ENCODE assay signal across 15 cellular contexts in genomic region chr17:17742133-17742621, GRCh38.
A peak's percentile ranks its signal among the peaks of the same experiment; 100 is the strongest.
DNase-seq lines count a peak whose midpoint lies in the region; ATAC-seq, FAIRE-seq and TF ChIP-seq lines count a peak whose summit lies in the region.
"Had no signal": no experiment of that assay in that cellular context is flagged by ENCODE, and none has a peak within 500 bp of the region (broad histone marks: within the 10 kb centered on the region; RNA-seq: fewer than 3 reads in every experiment).

No MANE protein-coding gene starts in this region.

- WGBS in HepG2 (ENCODE audit: low lambda C conversion rate), result 77% methylated on average over 4 of the region's 5 CpGs
- 55% methylated on average over 5 of the region's 5 CpGs for WGBS in right lobe of liver (ENCODE audit: insufficient coverage, low coverage, low lambda C conversion rate, missing lambda C conversion rate)

- H3K4me3 ChIP-seq in HepG2 (replicated peaks in 1 of 3; ENCODE audit: insufficient read depth in 1 of 3, low read depth in 2 of 3, low read length in 3 of 3) (no peak overlapping the region), right lobe of liver (no peak overlapping the region), neural cell (ENCODE audit: low read length) (peak overlapping the region; percentile 57)
- H3K4me3 ChIP-seq: heart right ventricle, lung, thoracic aorta had no signal

- no peak for FAIRE-seq in HepG2 (lab: Jason Lieb, UNC)
- FAIRE-seq: TTC549 had no signal

- intact Hi-C loops in HepG2 (cut with micrococcal nuclease; ENCODE audit: unreplicated experiment), result no loop called here
- intact Hi-C loops in right lobe of liver (cut with DNase I), result no loop called here

- TF ChIP-seq RAD21 in HepG2 (CRISPR knock-in tag; IDR thresholded peaks at IDR 0.05), result no peak
- no peak for TF ChIP-seq RAD21 in neural cell (conservative IDR thresholded peaks at IDR 0.05)

- no peak for TF ChIP-seq EP300 in HepG2 (IDR thresholded peaks at IDR 0.05; ENCODE audit: low read depth in 2 of 2, low read length in 2 of 2)
- TF ChIP-seq EP300 in HepG2 (CRISPR knock-in tag; IDR thresholded peaks at IDR 0.05; ENCODE audit: borderline replicate concordance), result no peak
- TF ChIP-seq EP300 in neural cell (conservative IDR thresholded peaks at IDR 0.05; ENCODE audit: poor library complexity, severe bottlenecking), result no peak

- no peaks in the 10 kb centered on the region for H3K9me3 ChIP-seq in HepG2 (ENCODE audit: low read length)
- no peaks in the 10 kb centered on the region for H3K9me3 ChIP-seq in right lobe of liver
- H3K9me3 ChIP-seq in neural cell (ENCODE audit: low read length), result no peaks in the 10 kb centered on the region
- H3K9me3 ChIP-seq: heart right ventricle, thoracic aorta had no signal

- TF ChIP-seq CTCF in HepG2 (CRISPR knock-in tag; IDR thresholded peaks at IDR 0.05) (no peak), right lobe of liver (IDR thresholded peaks at IDR 0.05) (no peak), neural cell (IDR thresholded peaks at IDR 0.05; ENCODE audit: poor library complexity, severe bottlenecking) (no peak)

- H3K79me2 ChIP-seq in HepG2 (ENCODE audit: insufficient read depth, low read length) (peaks cover 13% of the 10 kb centered on the region), neural cell (replicated peaks; ENCODE audit: insufficient read depth, low read length) (peaks cover 90% of the 10 kb centered on the region)

- H3F3A ChIP-seq in neural cell (ENCODE audit: insufficient read depth, low read length, poor library complexity, severe bottlenecking), result no peaks in the 10 kb centered on the region

- H2AFZ ChIP-seq in HepG2 (ENCODE audit: low read length) (no peak overlapping the region), neural cell (ENCODE audit: low read depth, low read length) (no peak overlapping the region)

- no peak overlapping the region for H3K9ac ChIP-seq in HepG2 (ENCODE audit: insufficient read depth, low read depth, low read length)
- peak overlapping the region; percentile 73 for H3K9ac ChIP-seq in neural cell (ENCODE audit: low read length)

- peaks cover 1 to 7% of the 10 kb centered on the region in 2 experiments; a peak in 3 of 5 replicates for H3K36me3 ChIP-seq in HepG2 (replicated peaks in 1 of 2; ENCODE audit: control insufficient read depth in 1 of 2, insufficient read depth in 2 of 2, low read length in 2 of 2)
- H3K36me3 ChIP-seq in right lobe of liver, result no peaks in the 10 kb centered on the region
- H3K36me3 ChIP-seq in neural cell (ENCODE audit: insufficient read depth, low read length), result no peaks in the 10 kb centered on the region
- H3K36me3 ChIP-seq: heart right ventricle, thoracic aorta had no signal

- DNase-seq in HepG2 (ENCODE audit: low spot score) (no peak), right lobe of liver (no peak), epithelial cell of prostate (ENCODE audit: low read depth, low spot score) (no peak), GDM1 (lab: John Stamatoyannopoulos, UW) (no peak), NCI-H774 (lab: John Stamatoyannopoulos, UW) (no peak), HEK293T (ENCODE audit: extremely low spot score) (no peak)
- DNase-seq: 8988T, heart right ventricle, NCI-H1417 treated with DMSO at 0.1 percent for 48 hours, NCI-H69 had no signal

- no peaks in the 10 kb centered on the region for H3K9me2 ChIP-seq in neural cell (ENCODE audit: insufficient read depth, low read length)

- H3K4me1 ChIP-seq in HepG2 (ENCODE audit: insufficient read depth, low read length) (peaks cover 20% of the 10 kb centered on the region), right lobe of liver (peaks cover 0 to 10% (median 0%) of the 10 kb centered on the region in 4 donors)

- H3K27ac ChIP-seq in HepG2 (ENCODE audit: extremely low read length, insufficient read depth, low read length) (no peak overlapping the region), right lobe of liver (no peak overlapping the region), epithelial cell of prostate (peak overlapping the region; percentile 82), neural cell (ENCODE audit: low read length) (peak overlapping the region; percentile 90)
- H3K27ac ChIP-seq: thoracic aorta had no signal

- no peaks in the 10 kb centered on the region for H3K27me3 ChIP-seq in HepG2 (ENCODE audit: control insufficient read depth in 1 of 2, insufficient read depth in 2 of 2, low read length in 2 of 2)
- no peaks in the 10 kb centered on the region for H3K27me3 ChIP-seq in right lobe of liver
- H3K27me3 ChIP-seq in neural cell (ENCODE audit: insufficient read depth, low read depth, low read length), result no peaks in the 10 kb centered on the region
- H3K27me3 ChIP-seq: heart right ventricle had no signal

- TF ChIP-seq POLR2A in HepG2 (IDR thresholded peaks at IDR 0.05; ENCODE audit: insufficient read depth in 1 of 2, low read depth in 2 of 2, low read length in 2 of 2), result no peak
- TF ChIP-seq POLR2A in right lobe of liver (IDR thresholded peaks at IDR 0.05), result no peak

- no peak for ATAC-seq in HepG2
- no peak for ATAC-seq in right lobe of liver
- no peak for ATAC-seq in GM18873 (IDR thresholded peaks at IDR 0.05; ENCODE audit: low FRiP score, unreplicated experiment)

- peaks cover 21% of the 10 kb centered on the region; the same call in 1 of the 2 replicates for H4K20me1 ChIP-seq in HepG2 (ENCODE audit: insufficient read depth, low read length)
- peaks cover 12% of the 10 kb centered on the region for H4K20me1 ChIP-seq in neural cell (ENCODE audit: insufficient read depth)

- H3K4me2 ChIP-seq in HepG2 (ENCODE audit: low read depth, low read length), result no peak overlapping the region
- peak overlapping the region; percentile 76 for H3K4me2 ChIP-seq in neural cell (ENCODE audit: low read length)

- CTCF ChIA-PET in HepG2 (lab: Yijun Ruan, JAX; ENCODE audit: low intra/inter-chr PET ratio, low total read pairs), result no interaction called here
- CTCF ChIA-PET in HEK293T (lab: Yijun Ruan, JAX), result no interaction called here

- in situ Hi-C loops in HepG2 (cut with HindIII; ENCODE audit: extremely low pct_ligation_motif_present, low pct_unique_long_range_greater_than_20kb), result no loop called here

- BruUV-seq in HepG2 (replicated peaks; lab: Mats Ljungman, UMichigan), result TSS peak; percentile 14

- POLR2A ChIA-PET in HepG2 (lab: Yijun Ruan, JAX) (no interaction called here), HEK293T (lab: Yijun Ruan, JAX) (no interaction called here)

TF ChIP-seq in HepG2, 621 proteins besides CTCF, POLR2A, EP300 and RAD21:
- TF ChIP-seq FOXJ3 (CRISPR knock-in tag; IDR thresholded peaks at IDR 0.05; ENCODE audit: borderline replicate concordance), result no peak
- peak; percentile 70; the same call in 1 of the 2 replicates for TF ChIP-seq ZNF24 (IDR thresholded peaks at IDR 0.05)

TF ChIP-seq in neural cell, 6 proteins besides CTCF, POLR2A, EP300 and RAD21 (continues in another document):
- no peak for TF ChIP-seq MXI1 (conservative IDR thresholded peaks at IDR 0.05; ENCODE audit: poor library complexity, severe bottlenecking)
- TF ChIP-seq EZH2 (IDR thresholded peaks at IDR 0.05; ENCODE audit: borderline replicate concordance, insufficient read depth, low read length, poor library complexity, severe bottlenecking), result no peak
- TF ChIP-seq TAF1 (IDR thresholded peaks at IDR 0.05; ENCODE audit: low read depth), result no peak

TF ChIP-seq in HEK293T, 16 proteins besides CTCF, POLR2A, EP300 and RAD21:
- TF ChIP-seq CTBP1 (IDR thresholded peaks at IDR 0.05; ENCODE audit: borderline replicate concordance) (no peak), SP1 (IDR thresholded peaks at IDR 0.05) (no peak), ARNT (IDR thresholded peaks at IDR 0.05) (no peak), LEF1 (IDR thresholded peaks at IDR 0.05; ENCODE audit: borderline replicate concordance) (no peak), SUZ12 (IDR thresholded peaks at IDR 0.05) (no peak), FOXA1 (IDR thresholded peaks at IDR 0.05) (no peak), NFRKB (IDR thresholded peaks at IDR 0.05) (no peak), TARDBP (IDR thresholded peaks at IDR 0.05) (no peak), L3MBTL2 (conservative IDR thresholded peaks at IDR 0.05) (no peak), BHLHE40 (IDR thresholded peaks at IDR 0.05; ENCODE audit: borderline replicate concordance) (no peak), FOXM1 (IDR thresholded peaks at IDR 0.05; ENCODE audit: borderline replicate concordance) (no peak)
- TF ChIP-seq, protein P1, sequence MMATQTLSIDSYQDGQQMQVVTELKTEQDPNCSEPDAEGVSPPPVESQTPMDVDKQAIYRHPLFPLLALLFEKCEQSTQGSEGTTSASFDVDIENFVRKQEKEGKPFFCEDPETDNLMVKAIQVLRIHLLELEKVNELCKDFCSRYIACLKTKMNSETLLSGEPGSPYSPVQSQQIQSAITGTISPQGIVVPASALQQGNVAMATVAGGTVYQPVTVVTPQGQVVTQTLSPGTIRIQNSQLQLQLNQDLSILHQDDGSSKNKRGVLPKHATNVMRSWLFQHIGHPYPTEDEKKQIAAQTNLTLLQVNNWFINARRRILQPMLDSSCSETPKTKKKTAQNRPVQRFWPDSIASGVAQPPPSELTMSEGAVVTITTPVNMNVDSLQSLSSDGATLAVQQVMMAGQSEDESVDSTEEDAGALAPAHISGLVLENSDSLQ (IDR thresholded peaks at IDR 0.05), result no peak
TF ChIP-seq in HEK293T: peak in this region for 0.

Comparison
In these comparisons a context has a peak if more than half of its experiments do, and no peak if none do; other contexts are left out.
1. H3K27ac ChIP-seq: peak in epithelial cell of prostate (single experiment) and neural cell (single experiment); none in HepG2 (single experiment) and right lobe of liver (0 of 3).